Comparison of ENCODE assay signal across 1 cellular context in the genomic region with DNA sequence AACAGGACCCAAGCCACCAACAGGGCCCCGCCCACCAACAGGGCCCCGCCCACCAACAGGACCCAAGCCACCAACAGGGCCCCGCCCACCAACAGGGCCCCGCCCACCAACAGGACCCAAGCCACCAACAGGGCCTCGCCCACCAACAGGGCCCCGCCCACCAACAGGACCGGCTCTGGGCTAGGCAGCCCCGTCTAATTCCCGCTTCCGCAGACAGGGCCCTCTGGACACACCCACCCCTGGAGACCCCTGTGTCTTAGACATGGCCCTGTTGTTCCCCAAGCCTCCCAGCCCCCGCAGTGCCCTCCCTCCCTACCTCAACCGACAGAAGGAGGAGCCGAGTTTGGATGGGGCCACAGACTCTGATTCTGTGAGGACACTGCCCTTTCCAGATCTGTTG. TPM values are rescaled to one million over a fixed set of nuclear protein-coding genes. Genes with fewer than 3 reads are reported as not detected.
"Had no signal": no experiment of that assay in that cellular context is flagged by ENCODE, and none has a peak within 500 bp of the region (broad histone marks: within the 10 kb centered on the region; RNA-seq: fewer than 3 reads in every experiment).

No MANE protein-coding gene starts in this region.

RNA-seq across cellular contexts. Expression of a gene that starts 49.2 kb away (rescaled TPM):
- total RNA-seq: myocyte had no signal
